ENCODE assay signal across 8 cellular contexts in genomic region chr1:99969729-99970591, GRCh38. TPM values are rescaled to one million over a fixed set of nuclear protein-coding genes. Genes with fewer than 3 reads are reported as not detected.
DNase-seq lines count a peak whose midpoint lies in the region; ATAC-seq and TF ChIP-seq lines count a peak whose summit lies in the region.

Gene SLC35A3 (plus strand): TSS chr1:99969996. CDS start chr1:99993555, 23,559 bp downstream.

- H3K9me1 ChIP-seq in IMR-90 (ENCODE audit: insufficient read depth, low read length): peaks cover 6% of the 10 kb centered on the region

- no peaks in the 10 kb centered on the region for H3K27me3 Mint-ChIP-seq in activated T-helper 17 cell treated with anti-CD3 and anti-CD28 coated beads, Interleukin-2, amount 50 U/mL, for 72 hours
- H3K27me3 Mint-ChIP-seq in nephron progenitor cell (ENCODE audit: low read depth, poor library complexity): no peaks in the 10 kb centered on the region
- no peaks in the 10 kb centered on the region for H3K27me3 Mint-ChIP-seq in stimulated activated naive CD8-positive, alpha-beta T cell treated with anti-CD3 and anti-CD28 coated beads, Interleukin-15, amount 100 ng/mL, for 72 hours

- peak within 1 kb of the TSS; percentile 94 for H3K4me3 ChIP-seq in IMR-90 (ENCODE audit: insufficient read depth, low read depth, low read length)
- peak within 1 kb of the TSS; percentile 94 for H3K4me3 ChIP-seq in fibroblast of the aortic adventitia (ENCODE audit: low read depth, low read length)

- DNase-seq in DMS53 treated with DMSO at 0.1 percent for 48 hours (lab: John Stamatoyannopoulos, UW; ENCODE audit: unreplicated experiment) (peak; percentile 83), IMR-90 (peak; percentile 61), RKO (ENCODE audit: low spot score) (peak; percentile 85), fibroblast of the aortic adventitia (ENCODE audit: low read depth) (peak; percentile 63), nephron progenitor cell (peak; percentile 83)
- peak; percentile 84 to 86 for DNase-seq in stimulated activated naive CD8-positive, alpha-beta T cell treated with anti-CD3 and anti-CD28 coated beads, Interleukin-15, amount 100 ng/mL, for 72 hours

- no peaks in the 10 kb centered on the region for H3K9me3 Mint-ChIP-seq in activated T-helper 17 cell treated with anti-CD3 and anti-CD28 coated beads, Interleukin-2, amount 50 U/mL, for 72 hours
- no peaks in the 10 kb centered on the region for H3K9me3 Mint-ChIP-seq in nephron progenitor cell
- H3K9me3 Mint-ChIP-seq in stimulated activated naive CD8-positive, alpha-beta T cell treated with anti-CD3 and anti-CD28 coated beads, Interleukin-15, amount 100 ng/mL, for 72 hours: no peaks in the 10 kb centered on the region

- peak within 1 kb of the TSS; percentile 82 for H3K23ac ChIP-seq in IMR-90 (ENCODE audit: low read depth, low read length)

- BruUV-seq in IMR-90 (replicated peaks; lab: Mats Ljungman, UMichigan): no TSS peak

- ATAC-seq in GM21529 (IDR thresholded peaks at IDR 0.05; ENCODE audit: unreplicated experiment) (peak; percentile 91), IMR-90 (ENCODE audit: low read depth) (peak; percentile 98)
- peak; percentile 90 for ATAC-seq in activated T-helper 17 cell treated with anti-CD3 and anti-CD28 coated beads, Interleukin-2, amount 50 U/mL, for 72 hours (replicated peaks)
- ATAC-seq in stimulated activated naive CD8-positive, alpha-beta T cell treated with anti-CD3 and anti-CD28 coated beads, Interleukin-15, amount 100 ng/mL, for 72 hours: peak; percentile 94

- dilution Hi-C loops in IMR-90 (cut with HindIII; ENCODE audit: low sequenced_read_pairs, unreplicated experiment): no loop called here

- H2BK5ac ChIP-seq in IMR-90 (ENCODE audit: low read depth, low read length, poor library complexity, severe bottlenecking): peak within 1 kb of the TSS; percentile 67

- TF ChIP-seq CTCF in IMR-90 (conservative IDR thresholded peaks at IDR 0.05; ENCODE audit: low read depth, low read length) (no peak), fibroblast of the aortic adventitia (IDR thresholded peaks at IDR 0.05; ENCODE audit: insufficient read depth, low read length) (no peak), nephron progenitor cell (IDR thresholded peaks at IDR 0.05) (no peak)

- peak within 1 kb of the TSS; percentile 86 for H3K9ac ChIP-seq in IMR-90 (ENCODE audit: low read depth, low read length)

- peak within 1 kb of the TSS; percentile 95 for H2AFZ ChIP-seq in IMR-90 (replicated peaks; ENCODE audit: low read length, poor library complexity)

- peaks cover 4% of the 10 kb centered on the region for H3K4me1 ChIP-seq in IMR-90 (ENCODE audit: control insufficient read depth, insufficient read depth, low read length)

- peak within 1 kb of the TSS; percentile 77 for H3K27ac ChIP-seq in IMR-90 (ENCODE audit: insufficient read depth, low read length)

- intact Hi-C loops in IMR-90 (cut with micrococcal nuclease): loop anchor here (2.0 kb wide), 1 partner anchor 161 kb away; no protein-coding TSS in a partner anchor

- WGBS in IMR-90 (ENCODE audit: extremely low coverage in 2 of 2, insufficient read length in 1 of 2), 2 experiments: 1% methylated on average over 32 of the region's 73 CpGs; no CpG with 5 or more reads in 1 of the 2 experiments

- peak within 1 kb of the TSS; percentile 90 for H3K14ac ChIP-seq in IMR-90 (replicated peaks; ENCODE audit: low read depth, low read length)

- H4K5ac ChIP-seq in IMR-90 (ENCODE audit: low read depth, low read length): peak within 1 kb of the TSS; percentile 98

- TF ChIP-seq POLR2A in IMR-90 (IDR thresholded peaks at IDR 0.05; ENCODE audit: low read depth, low read length): peak; percentile 51

- no peaks in the 10 kb centered on the region for H4K20me1 ChIP-seq in IMR-90 (ENCODE audit: insufficient read depth, low read length)

- POLR2A ChIA-PET in IMR-90 (lab: Charles Lee; ENCODE audit: unreplicated experiment): interaction anchor here (0.9 kb wide), 1 partner anchor 17 kb away, joined by 3 read pairs; no protein-coding TSS in a partner anchor

- peak within 1 kb of the TSS; percentile 91; the same call in 2 of the 3 replicates for H2BK15ac ChIP-seq in IMR-90 (ENCODE audit: low read depth, low read length)

- H4K91ac ChIP-seq in IMR-90 (ENCODE audit: insufficient read depth, low read depth, low read length): peak within 1 kb of the TSS; percentile 95

- H3K4me3 Mint-ChIP-seq in activated T-helper 17 cell treated with anti-CD3 and anti-CD28 coated beads, Interleukin-2, amount 50 U/mL, for 72 hours: peak within 1 kb of the TSS; percentile 92
- H3K4me3 Mint-ChIP-seq in nephron progenitor cell: peak within 1 kb of the TSS; percentile 99
- peak within 1 kb of the TSS; percentile 95 to 99 for H3K4me3 Mint-ChIP-seq in stimulated activated naive CD8-positive, alpha-beta T cell treated with anti-CD3 and anti-CD28 coated beads, Interleukin-15, amount 100 ng/mL, for 72 hours

- H2BK20ac ChIP-seq in IMR-90 (ENCODE audit: low read depth, low read length): 0 out of 2 replicates have a peak within 1 kb of the TSS, but pooled peaks have one; percentile 27

- no peaks in the 10 kb centered on the region for H3K27me3 ChIP-seq in IMR-90 (ENCODE audit: control insufficient read depth, insufficient read depth, low read length)

- CTCF ChIA-PET in IMR-90 (lab: Yijun Ruan, JAX): interaction anchor here (0.5 kb wide), 1 partner anchor 16 kb away, joined by 3 read pairs; no protein-coding TSS in a partner anchor

- peak within 1 kb of the TSS; percentile 95 for H3K4me2 ChIP-seq in IMR-90 (ENCODE audit: low read depth, low read length)

- H2BK120ac ChIP-seq in IMR-90 (ENCODE audit: low read depth, low read length): peak within 1 kb of the TSS; percentile 85

- no peak for TF ChIP-seq RAD21 in IMR-90 (IDR thresholded peaks at IDR 0.05; ENCODE audit: low read length)

- peak within 1 kb of the TSS; percentile 88 for H3K27ac Mint-ChIP-seq in activated T-helper 17 cell treated with anti-CD3 and anti-CD28 coated beads, Interleukin-2, amount 50 U/mL, for 72 hours
- H3K27ac Mint-ChIP-seq in nephron progenitor cell: peak within 1 kb of the TSS; percentile 88
- peak within 1 kb of the TSS; percentile 94 to 98 for H3K27ac Mint-ChIP-seq in stimulated activated naive CD8-positive, alpha-beta T cell treated with anti-CD3 and anti-CD28 coated beads, Interleukin-15, amount 100 ng/mL, for 72 hours

- H3K9me3 ChIP-seq in IMR-90 (ENCODE audit: control insufficient read depth, insufficient read depth, low read length): no peaks in the 10 kb centered on the region

- H3K4me1 Mint-ChIP-seq in activated T-helper 17 cell treated with anti-CD3 and anti-CD28 coated beads, Interleukin-2, amount 50 U/mL, for 72 hours: peaks cover 11% of the 10 kb centered on the region
- H3K4me1 Mint-ChIP-seq in nephron progenitor cell: peaks cover 27% of the 10 kb centered on the region
- H3K4me1 Mint-ChIP-seq in stimulated activated naive CD8-positive, alpha-beta T cell treated with anti-CD3 and anti-CD28 coated beads, Interleukin-15, amount 100 ng/mL, for 72 hours: peaks cover 32% of the 10 kb centered on the region

- H3K56ac ChIP-seq in IMR-90 (ENCODE audit: extremely low read depth, insufficient read depth, low read length): peak within 1 kb of the TSS; percentile 37; the same call in 1 of the 2 replicates

- no peaks in the 10 kb centered on the region; the same call in 1 of the 2 replicates for H3K36me3 ChIP-seq in IMR-90 (ENCODE audit: control insufficient read depth, insufficient read depth, low read length)

- H3K79me1 ChIP-seq in IMR-90 (ENCODE audit: low read depth in 1 of 2, low read length in 2 of 2): peaks cover 8 to 22% of the 10 kb centered on the region in 2 experiments; a peak in 3 of 4 replicates

- peak within 1 kb of the TSS; percentile 49 for H2AK9ac ChIP-seq in IMR-90 (replicated peaks; ENCODE audit: low read depth, low read length, poor library complexity)

- peak within 1 kb of the TSS; percentile 82 for H3K18ac ChIP-seq in IMR-90 (ENCODE audit: low read depth, low read length)

- H2AK5ac ChIP-seq in IMR-90 (ENCODE audit: low read depth, low read length): peak within 1 kb of the TSS; percentile 55; the same call in 1 of the 2 replicates

- peak within 1 kb of the TSS; percentile 97 to 99 for H4K8ac ChIP-seq in IMR-90 (ENCODE audit: low read depth in 2 of 2, low read length in 2 of 2)

- peaks cover 5% of the 10 kb centered on the region for H3K36me3 Mint-ChIP-seq in activated T-helper 17 cell treated with anti-CD3 and anti-CD28 coated beads, Interleukin-2, amount 50 U/mL, for 72 hours (ENCODE audit: low read depth)
- no peaks in the 10 kb centered on the region for H3K36me3 Mint-ChIP-seq in nephron progenitor cell (ENCODE audit: low read depth)

- H3K4ac ChIP-seq in IMR-90 (ENCODE audit: low read depth, low read length): peak within 1 kb of the TSS; percentile 88

- in situ Hi-C loops in IMR-90 (cut with MboI; ENCODE audit: low sequenced_read_pairs): no loop called here

TF ChIP-seq in IMR-90, 13 proteins besides CTCF, POLR2A, EP300 and RAD21:
- TF ChIP-seq MXI1 (IDR thresholded peaks at IDR 0.05; ENCODE audit: borderline replicate concordance, low read depth, low read length) (peak; percentile 74; the same call in 1 of the 2 replicates), BHLHE40 (IDR thresholded peaks at IDR 0.05; ENCODE audit: low read depth, low read length) (no peak; the same call in 1 of the 2 replicates)

RNA-seq across cellular contexts. Expression of gene SLC35A3, which starts in this region (rescaled TPM):
- total RNA-seq in IMR-90 (2012; rRNA removed) (13.6 and 34.4 TPM in 2 replicates), fibroblast of the aortic adventitia (ENCODE audit: low replicate concordance) (15.0 and 35.8 TPM in 2 replicates)
- 6.8 and 9.6 TPM in 2 replicates for polyA plus RNA-seq in IMR-90 (2012; rRNA removed)
- 2.0 and 3.5 TPM in 2 replicates for polyA plus RNA-seq in IMR-90 (2012; cell fraction: cytosol; rRNA removed)
- 5.3 and 18.2 TPM in 2 replicates for polyA plus RNA-seq in IMR-90 (2012; cell fraction: nucleus; rRNA removed; ENCODE audit: low replicate concordance)
- total RNA-seq in activated T-helper 17 cell treated with anti-CD3 and anti-CD28 coated beads, Interleukin-2, amount 50 U/mL, for 72 hours: 10 to 100 TPM; 10.1 to 16.5 TPM

Comparison
In these comparisons a context has a peak if more than half of its experiments do, and no peak if none do; other contexts are left out.
1. Peak in every context shown above with its lines: DNase-seq, ATAC-seq, H3K4me3 ChIP-seq and H3K27ac ChIP-seq.